ENCODE assay signal across 8 cellular contexts in genomic region chrX:107537815-107538214, GRCh38.
DNase-seq lines count a peak whose midpoint lies in the region; ATAC-seq, FAIRE-seq and TF ChIP-seq lines count a peak whose summit lies in the region.

No MANE protein-coding gene starts in this region.

- DNase-seq in COLO829 (ENCODE audit: low spot score) (peak; percentile 16), HAP-1 (ENCODE audit: low spot score in 2 of 2) (peak; percentile 43 to 83), OCI-LY7 (ENCODE audit: low spot score) (peak; percentile 15), astrocyte (ENCODE audit: low read depth) (peak; percentile 16), kidney tubule cell (ENCODE audit: low spot score) (peak; percentile 54), omental fat pad (ENCODE audit: low spot score) (no peak)

- H3K4me1 Mint-ChIP-seq in astrocyte (ENCODE audit: low read depth, unreplicated experiment): peaks cover 10% of the 10 kb centered on the region

- FAIRE-seq in astrocyte (lab: Jason Lieb, UNC): peak; percentile 94

- no peaks in the 10 kb centered on the region for H3K36me3 ChIP-seq in HAP-1 (replicated peaks)
- H3K36me3 ChIP-seq in OCI-LY7 (ENCODE audit: insufficient read depth, low read length): peaks cover 25% of the 10 kb centered on the region; the same call in 1 of the 2 replicates
- no peaks in the 10 kb centered on the region for H3K36me3 ChIP-seq in astrocyte (ENCODE audit: insufficient read depth, low read length)

- H3K4me2 ChIP-seq in OCI-LY7 (ENCODE audit: low read length) (no peak overlapping the region), astrocyte (ENCODE audit: low read length) (no peak overlapping the region)

- H3K9me3 Mint-ChIP-seq in astrocyte (ENCODE audit: unreplicated experiment): no peaks in the 10 kb centered on the region

- no peaks in the 10 kb centered on the region for H3K4me1 ChIP-seq in HAP-1
- peaks cover 12% of the 10 kb centered on the region for H3K4me1 ChIP-seq in OCI-LY7 (ENCODE audit: insufficient read depth, low read length, poor library complexity, severe bottlenecking)
- H3K4me1 ChIP-seq in astrocyte (ENCODE audit: insufficient read depth, low read length): no peaks in the 10 kb centered on the region

- no peaks in the 10 kb centered on the region for H3K9me2 ChIP-seq in OCI-LY7 (ENCODE audit: insufficient read depth, low read length)

- in situ Hi-C loops in HAP-1 (cut with MboI; ENCODE audit: low sequenced_read_pairs): loop anchor here (25.0 kb wide), 1 partner anchor 249 kb away; the partner anchor contains the start of genes NCBP2L and TSC22D3

- no peak overlapping the region for H3K27ac Mint-ChIP-seq in astrocyte (ENCODE audit: unreplicated experiment)

- TF ChIP-seq CTCF in OCI-LY7 (conservative IDR thresholded peaks at IDR 0.05; ENCODE audit: low read length): peak; percentile 61
- TF ChIP-seq CTCF in astrocyte (IDR thresholded peaks at IDR 0.05; ENCODE audit: insufficient read depth, low read depth, low read length): peak; percentile 30
- no peak for TF ChIP-seq CTCF in omental fat pad (IDR thresholded peaks at IDR 0.05)

- H3K79me2 ChIP-seq in OCI-LY7 (ENCODE audit: insufficient read depth, low read depth, low read length) (no peaks in the 10 kb centered on the region), astrocyte (ENCODE audit: insufficient read depth, low read length) (no peaks in the 10 kb centered on the region)

- intact Hi-C loops in OCI-LY7 (cut with micrococcal nuclease; ENCODE audit: unreplicated experiment): no loop called here

- H3K27me3 ChIP-seq in HAP-1 (ENCODE audit: low read depth) (peaks cover 5% of the 10 kb centered on the region; the same call in 1 of the 2 replicates), astrocyte (ENCODE audit: insufficient read depth, low read length) (no peaks in the 10 kb centered on the region)

- POLR2A ChIA-PET in OCI-LY7 (lab: Charles Lee): no interaction called here

- no peak overlapping the region for H3K4me3 ChIP-seq in HAP-1
- H3K4me3 ChIP-seq in OCI-LY7 (ENCODE audit: low read depth, low read length, poor library complexity, severe bottlenecking): no peak overlapping the region
- H3K4me3 ChIP-seq in astrocyte (ENCODE audit: insufficient read depth, low read depth, low read length): no peak overlapping the region

- CTCF ChIA-PET in OCI-LY7 (lab: Charles Lee; ENCODE audit: unreplicated experiment): no interaction called here

- no peaks in the 10 kb centered on the region for H3K9me3 ChIP-seq in HAP-1
- H3K9me3 ChIP-seq in OCI-LY7 (ENCODE audit: low read length): no peaks in the 10 kb centered on the region
- no peaks in the 10 kb centered on the region for H3K9me3 ChIP-seq in astrocyte (ENCODE audit: insufficient read depth, low read depth, low read length)

- no peaks in the 10 kb centered on the region for H3K27me3 Mint-ChIP-seq in astrocyte (ENCODE audit: low read depth, unreplicated experiment)

- no TSS peak for BruUV-seq in OCI-LY7 (replicated peaks; lab: Mats Ljungman, UMichigan)

- H3K27ac ChIP-seq in OCI-LY7 (ENCODE audit: low read depth, low read length, poor library complexity, severe bottlenecking) (no peak overlapping the region), astrocyte (ENCODE audit: low read depth, low read length) (no peak overlapping the region)

- H3K4me3 Mint-ChIP-seq in astrocyte (ENCODE audit: unreplicated experiment): no peak overlapping the region

- H3K36me3 Mint-ChIP-seq in astrocyte (ENCODE audit: low read depth, unreplicated experiment): no peaks in the 10 kb centered on the region

- H2AFZ ChIP-seq in OCI-LY7 (ENCODE audit: low read length): no peak overlapping the region
- no peak overlapping the region for H2AFZ ChIP-seq in astrocyte (ENCODE audit: low read depth, low read length)

- H4K20me1 ChIP-seq in OCI-LY7 (ENCODE audit: insufficient read depth, low read length) (no peaks in the 10 kb centered on the region), astrocyte (ENCODE audit: insufficient read depth, low read length) (no peaks in the 10 kb centered on the region)

- no peak overlapping the region for H3K9ac ChIP-seq in astrocyte (ENCODE audit: low read length)

- ATAC-seq in GM19328 (IDR thresholded peaks at IDR 0.05; ENCODE audit: unreplicated experiment) (no peak), omental fat pad (ENCODE audit: low FRiP score) (no peak), GM18909 (IDR thresholded peaks at IDR 0.05; ENCODE audit: poor library complexity, unreplicated experiment) (no peak)

Comparison
In these comparisons a context has a peak if more than half of its experiments do, and no peak if none do; other contexts are left out.
1. CTCF ChIP-seq: peak in OCI-LY7 (single experiment) and astrocyte (single experiment); none in omental fat pad (0 of 3).